25 cellular contexts compared by ENCODE assay signal in genomic region chr18:80189197-80189865, GRCh38. TPM values are rescaled to one million over a fixed set of nuclear protein-coding genes. Genes with fewer than 3 reads are reported as not detected.
DNase-seq lines count a peak whose midpoint lies in the region; ATAC-seq, FAIRE-seq and TF ChIP-seq lines count a peak whose summit lies in the region.
"Had no signal": no experiment of that assay in that cellular context is flagged by ENCODE, and none has a peak within 500 bp of the region (broad histone marks: within the 10 kb centered on the region; RNA-seq: fewer than 3 reads in every experiment).

No MANE protein-coding gene starts in this region.

- ATAC-seq in sciatic nerve = no peak
- ATAC-seq in GM18873 (IDR thresholded peaks at IDR 0.05; ENCODE audit: low FRiP score, unreplicated experiment) = no peak
- ATAC-seq: A549, GM12878, HCT116 had no signal

- peak; percentile 39 for DNase-seq in activated CD8-positive, alpha-beta memory T cell treated with anti-CD3 and anti-CD28 coated beads, Interleukin-2, amount 50 U/mL, for 48 hours
- DNase-seq in activated CD8-positive, alpha-beta memory T cell treated with anti-CD3 and anti-CD28 coated beads, Interleukin-2, amount 50 U/mL, for 4 hours = no peak
- DNase-seq in nephron progenitor cell (no peak), sciatic nerve (ENCODE audit: low spot score) (peak; percentile 42), RCC 7860 (ENCODE audit: low spot score) (no peak), GM20000 (ENCODE audit: low spot score) (no peak)
- DNase-seq: 8988T; ACHN; AML-193; BE2C; CD4-positive, alpha-beta T cell; CD8-positive, alpha-beta memory T cell; DMS 273 treated with DMSO at 0.1 percent for 48 hours; DMS79; EL; GDM1; GM23248; H9 had no signal

- H3K9me3 Mint-ChIP-seq in nephron progenitor cell = no peaks in the 10 kb centered on the region
- H3K9me3 Mint-ChIP-seq: CD4-positive, alpha-beta T cell; CD8-positive, alpha-beta memory T cell had no signal

- peak overlapping the region; percentile 36 for H3K27ac Mint-ChIP-seq in nephron progenitor cell
- H3K27ac Mint-ChIP-seq: CD4-positive, alpha-beta T cell had no signal

- no peak overlapping the region for H3K4me3 Mint-ChIP-seq in nephron progenitor cell
- H3K4me3 Mint-ChIP-seq: CD14-positive monocyte; CD4-positive, alpha-beta T cell; CD8-positive, alpha-beta memory T cell; H9 had no signal

- no peak for FAIRE-seq in RCC 7860 (lab: Jason Lieb, UNC)
- FAIRE-seq: A549, GM18507, H1 had no signal

- H3K27me3 Mint-ChIP-seq in nephron progenitor cell (ENCODE audit: low read depth, poor library complexity) = peaks cover 2% of the 10 kb centered on the region

- H3K4me1 Mint-ChIP-seq in nephron progenitor cell = peaks cover 12% of the 10 kb centered on the region
- H3K4me1 Mint-ChIP-seq: CD14-positive monocyte; CD8-positive, alpha-beta memory T cell; H9 had no signal

- no peak for TF ChIP-seq CTCF in nephron progenitor cell (IDR thresholded peaks at IDR 0.05)
- no peak for TF ChIP-seq CTCF in GM20000 (IDR thresholded peaks at IDR 0.05; ENCODE audit: extremely low read depth, missing control alignments)

- peaks cover 33% of the 10 kb centered on the region for H3K36me3 Mint-ChIP-seq in nephron progenitor cell (ENCODE audit: low read depth)
- H3K36me3 Mint-ChIP-seq: CD14-positive monocyte; CD8-positive, alpha-beta memory T cell had no signal

- intact Hi-C loops in sciatic nerve (cut with DNase I) = no loop called here

RNA-seq across cellular contexts. Expression of gene PARD6G, which starts 58.0 kb away (rescaled TPM):
- total RNA-seq in sciatic nerve = 11.2 TPM

Comparison
In these comparisons a context has a peak if more than half of its experiments do, and no peak if none do; other contexts are left out.
1. DNase-seq: peak in activated CD8-positive, alpha-beta memory T cell treated with anti-CD3 and anti-CD28 coated beads, Interleukin-2, amount 50 U/mL, for 48 hours (single experiment) and sciatic nerve (single experiment); none in activated CD8-positive, alpha-beta memory T cell treated with anti-CD3 and anti-CD28 coated beads, Interleukin-2, amount 50 U/mL, for 4 hours (single experiment), nephron progenitor cell (single experiment), RCC 7860 (single experiment) and GM20000 (single experiment).